In the genomic region with DNA sequence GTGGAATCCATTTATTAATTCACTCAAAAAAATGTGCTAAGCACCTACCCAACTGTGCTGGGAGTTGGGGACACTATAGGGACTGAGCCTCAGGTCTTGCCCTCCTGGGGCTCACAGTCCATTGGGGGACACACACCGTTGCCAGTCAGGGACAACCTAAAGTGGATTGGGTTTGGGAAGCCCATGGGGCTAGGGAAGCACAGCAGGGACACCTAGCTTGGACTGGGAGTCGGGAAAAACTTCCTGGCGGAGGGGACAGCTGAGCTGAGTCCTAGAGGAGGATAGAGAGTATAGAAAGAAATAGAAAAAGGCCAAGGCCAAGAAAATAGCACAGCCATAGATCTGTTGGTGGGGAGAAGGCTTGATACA, we compare ENCODE assay signal across 1 cellular context.
TF ChIP-seq lines count a peak whose summit lies in the region.

No MANE protein-coding gene starts in this region.

TF ChIP-seq in IMR-90, 13 proteins besides CTCF, POLR2A, EP300 and RAD21:
- TF ChIP-seq NFE2L2 (IDR thresholded peaks at IDR 0.05; ENCODE audit: low read depth, low read length) (peak; percentile 11; the same call in 1 of the 2 replicates), RCOR1 (IDR thresholded peaks at IDR 0.05; ENCODE audit: insufficient replicate concordance, low read length) (no peak), FOS (IDR thresholded peaks at IDR 0.05; ENCODE audit: low read depth, low read length) (no peak)
